Comparison of ENCODE assay signal across 16 cellular contexts in the genomic region with DNA sequence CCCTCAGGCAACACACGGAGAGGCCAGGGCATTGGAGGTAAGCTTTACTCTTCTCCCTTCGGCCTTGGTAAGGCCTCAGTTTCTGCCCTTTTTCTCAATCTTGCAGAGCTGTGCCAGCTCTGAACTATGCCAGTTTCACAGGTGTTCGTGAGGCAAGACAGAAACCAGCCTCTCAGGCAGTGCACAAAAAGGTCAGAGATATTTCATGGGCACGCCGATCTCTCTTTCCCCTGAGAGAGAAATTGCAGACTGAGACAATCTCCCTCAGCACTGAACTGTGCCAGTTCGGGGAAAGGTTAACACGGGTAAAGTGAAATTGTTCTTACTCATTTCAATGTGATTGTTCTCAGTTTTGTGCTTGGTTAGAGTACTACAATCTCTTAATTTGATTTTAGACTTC.
DNase-seq lines count a peak whose midpoint lies in the region; ATAC-seq, FAIRE-seq and TF ChIP-seq lines count a peak whose summit lies in the region.
"Had no signal": no experiment of that assay in that cellular context is flagged by ENCODE, and none has a peak within 500 bp of the region (broad histone marks: within the 10 kb centered on the region; RNA-seq: fewer than 3 reads in every experiment).

No MANE protein-coding gene starts in this region.

- no peak for DNase-seq in H54 (ENCODE audit: insufficient read length, low spot score)
- DNase-seq in Right ventricle myocardium superior: peak; percentile 41
- peak; percentile 22 for DNase-seq in left ventricle myocardium inferior
- no peak for DNase-seq in ureter (ENCODE audit: low spot score)
- no peak for DNase-seq in DMS153 treated with DMSO at 0.1 percent for 48 hours (lab: John Stamatoyannopoulos, UW; ENCODE audit: unreplicated experiment)
- no peak for DNase-seq in activated CD4-positive, alpha-beta T cell treated with anti-CD3 and anti-CD28 coated beads for 1 hour
- no peak for DNase-seq in activated CD4-positive, alpha-beta T cell treated with anti-CD3 and anti-CD28 coated beads, Interleukin-2, amount 50 U/mL, for 4 hours
- DNase-seq: 8988T; CD4-positive, alpha-beta memory T cell; DMS153; DMS79 treated with DMSO at 0.1 percent for 48 hours; GF-D8; GOT3 had no signal

- no peak overlapping the region for H3K27ac ChIP-seq in OCI-LY3 (ENCODE audit: low read length)
- H3K27ac ChIP-seq in left ventricle myocardium inferior (replicated peaks): peak overlapping the region; percentile 86
- H3K27ac ChIP-seq: BLaER1 had no signal

- H3K4me3 ChIP-seq in OCI-LY3 (ENCODE audit: low read length) (no peak overlapping the region), left ventricle myocardium inferior (no peak overlapping the region)
- H3K4me3 ChIP-seq: BLaER1, HAP-1 had no signal

- intact Hi-C loops in Right ventricle myocardium superior (cut with DNase I) (no loop called here), left ventricle myocardium inferior (cut with micrococcal nuclease) (no loop called here)

- H3K4me1 ChIP-seq in OCI-LY3 (ENCODE audit: low read length) (no peaks in the 10 kb centered on the region), left ventricle myocardium inferior (peaks cover 11% of the 10 kb centered on the region)
- H3K4me1 ChIP-seq: BLaER1, HAP-1 had no signal

- H3K36me3 ChIP-seq in OCI-LY3 (replicated peaks; ENCODE audit: low read depth, low read length) (no peaks in the 10 kb centered on the region), left ventricle myocardium inferior (no peaks in the 10 kb centered on the region)
- H3K36me3 ChIP-seq: BLaER1, HAP-1 had no signal

- H3K9me3 ChIP-seq in OCI-LY3 (ENCODE audit: insufficient read depth, low read length) (no peaks in the 10 kb centered on the region), left ventricle myocardium inferior (replicated peaks) (peaks cover 26% of the 10 kb centered on the region)
- H3K9me3 ChIP-seq: BLaER1, HAP-1 had no signal

- peak; percentile 57 for FAIRE-seq in H54 (lab: Jason Lieb, UNC)

- H3K79me2 ChIP-seq in OCI-LY3 (ENCODE audit: low read length): no peaks in the 10 kb centered on the region

- no peak overlapping the region for H3K4me2 ChIP-seq in OCI-LY3 (ENCODE audit: low read length)
- H3K4me2 ChIP-seq: BLaER1 had no signal

- H4K20me1 ChIP-seq in OCI-LY3 (ENCODE audit: insufficient read depth, low read length): no peaks in the 10 kb centered on the region
- H4K20me1 ChIP-seq: BLaER1 had no signal

- no peak for TF ChIP-seq POLR2A in H54 (IDR thresholded peaks at IDR 0.05; ENCODE audit: low read depth, low read length)

- 0 out of 2 replicates have a peak overlapping the region, but pooled peaks have one; percentile 11 for H2AFZ ChIP-seq in OCI-LY3 (ENCODE audit: low read depth, low read length)

- TF ChIP-seq CTCF in OCI-LY3 (IDR thresholded peaks at IDR 0.05; ENCODE audit: low read depth, low read length) (no peak), left ventricle myocardium inferior (IDR thresholded peaks at IDR 0.05; ENCODE audit: borderline replicate concordance) (no peak)

- peak; percentile 98 for ATAC-seq in Right ventricle myocardium superior (ENCODE audit: poor library complexity)

- H3K27me3 ChIP-seq in OCI-LY3 (ENCODE audit: low read depth, low read length) (no peaks in the 10 kb centered on the region), left ventricle myocardium inferior (ENCODE audit: low read depth) (no peaks in the 10 kb centered on the region)
- H3K27me3 ChIP-seq: BLaER1 had no signal

- no peak overlapping the region for H3K9ac ChIP-seq in OCI-LY3 (ENCODE audit: low read length)
- H3K9ac ChIP-seq: BLaER1 had no signal

Comparison
In these comparisons a context has a peak if more than half of its experiments do, and no peak if none do; other contexts are left out.
1. DNase-seq: peak in Right ventricle myocardium superior (single experiment) and left ventricle myocardium inferior (single experiment); none in H54 (single experiment), ureter (single experiment), DMS153 treated with DMSO at 0.1 percent for 48 hours (single experiment), activated CD4-positive, alpha-beta T cell treated with anti-CD3 and anti-CD28 coated beads for 1 hour (single experiment) and activated CD4-positive, alpha-beta T cell treated with anti-CD3 and anti-CD28 coated beads, Interleukin-2, amount 50 U/mL, for 4 hours (0 of 2).